ENCODE assay signal across 16 cellular contexts in genomic region chr10:86073199-86073977, GRCh38.
A peak's percentile ranks its signal among the peaks of the same experiment; 100 is the strongest.
DNase-seq lines count a peak whose midpoint lies in the region; ATAC-seq lines count a peak whose summit lies in the region.
"Had no signal": no experiment of that assay in that cellular context is flagged by ENCODE, and none has a peak within 500 bp of the region (broad histone marks: within the 10 kb centered on the region; RNA-seq: fewer than 3 reads in every experiment).

No MANE protein-coding gene starts in this region.

- no peaks in the 10 kb centered on the region for H3K27me3 ChIP-seq in neuronal stem cell (ENCODE audit: control insufficient read depth in 3 of 3, insufficient read depth in 3 of 3, low read depth in 1 of 3, low read length in 3 of 3)

- no peaks in the 10 kb centered on the region for H3K9me3 ChIP-seq in neuronal stem cell (replicated peaks in 1 of 2; ENCODE audit: control insufficient read depth in 2 of 2, insufficient read depth in 1 of 2, low read depth in 1 of 2, low read length in 2 of 2)
- H3K9me3 ChIP-seq: A549 had no signal

- no peak overlapping the region for H2BK5ac ChIP-seq in neuronal stem cell (ENCODE audit: low read length)

- no CpG with 5 or more reads among the region's 7 CpGs for WGBS in neuronal stem cell (ENCODE audit: extremely low coverage in 2 of 2, insufficient read length in 2 of 2, insufficient replicate concordance in 1 of 2), 2 donors

- H2BK120ac ChIP-seq in neuronal stem cell (ENCODE audit: low read depth, low read length) = no peak overlapping the region

- no peaks in the 10 kb centered on the region for H3K79me1 ChIP-seq in neuronal stem cell (ENCODE audit: low read depth, low read length)

- no peak overlapping the region for H3K14ac ChIP-seq in neuronal stem cell (ENCODE audit: low read length)

- H4K8ac ChIP-seq in neuronal stem cell (ENCODE audit: low read depth, low read length) = no peak overlapping the region

- no peaks in the 10 kb centered on the region for H3K36me3 ChIP-seq in neuronal stem cell (replicated peaks in 1 of 2; ENCODE audit: control insufficient read depth in 2 of 2, insufficient read depth in 2 of 2, low read length in 2 of 2)

- ATAC-seq in left ventricle myocardium superior = no peak
- ATAC-seq: A549 had no signal

- H3K4me2 ChIP-seq in neuronal stem cell (ENCODE audit: insufficient read depth, low read length, poor library complexity, severe bottlenecking) = no peak overlapping the region
- H3K4me2 ChIP-seq: A549 had no signal

- peaks cover 0 to 2% of the 10 kb centered on the region in 2 donors for H3K4me1 ChIP-seq in neuronal stem cell (ENCODE audit: control insufficient read depth in 2 of 2, insufficient read depth in 1 of 2, low read depth in 1 of 2, low read length in 2 of 2)
- H3K4me1 ChIP-seq: A549 had no signal

- no peak overlapping the region for H3K27ac ChIP-seq in neuronal stem cell (replicated peaks; ENCODE audit: low read length)
- H3K27ac ChIP-seq: A549 had no signal

- peak overlapping the region; percentile 79 for H3K18ac ChIP-seq in neuronal stem cell (ENCODE audit: low read length)

- no peak overlapping the region for H4K91ac ChIP-seq in neuronal stem cell (ENCODE audit: low read depth, low read length, poor library complexity)

- no peak overlapping the region for H2AFZ ChIP-seq in neuronal stem cell (ENCODE audit: low read length)

- DNase-seq in cardiac septum (ENCODE audit: low spot score) (peak; percentile 65), left ventricle myocardium superior (no peak), ecto neural progenitor cell (ENCODE audit: low spot score) (peak; percentile 32), neuronal stem cell (ENCODE audit: low spot score) (no peak), SKM-1 treated with dmso at 0.1 percent for 144 hours (lab: John Stamatoyannopoulos, UW; ENCODE audit: unreplicated experiment) (no peak), SHP77 (lab: John Stamatoyannopoulos, UW) (no peak)
- no peak for DNase-seq in NK-92 treated with Interleukin-12 subunit alpha and Interleukin-12 subunit beta, amount 100 ng/mL, for 24 hours (lab: John Stamatoyannopoulos, UW)
- DNase-seq: CD4-positive, alpha-beta T cell; DMS153; GF-D8; NCI-H1105 treated with DMSO at 0.1 percent for 48 hours; NCI-H1694; NCI-H2081 treated with DMSO at 0.1 percent for 48 hours; NCI-H446 treated with DMSO at 0.1 percent for 48 hours; SHP77 treated with DMSO at 0.1 percent for 48 hours had no signal

- H3K23ac ChIP-seq in neuronal stem cell (ENCODE audit: low read depth, low read length, poor library complexity) = no peak overlapping the region

- peak overlapping the region; percentile 42 for H2AK5ac ChIP-seq in neuronal stem cell (ENCODE audit: low read depth, low read length)

- H2BK12ac ChIP-seq in neuronal stem cell (ENCODE audit: low read length) = no peak overlapping the region

- no peak overlapping the region for H3K4ac ChIP-seq in neuronal stem cell (ENCODE audit: low read length)

- H3K4me3 ChIP-seq in neuronal stem cell (ENCODE audit: low read length in 2 of 2) = no peak overlapping the region
- H3K4me3 ChIP-seq: A549 had no signal

- intact Hi-C loops in cardiac septum (cut with DNase I) (no loop called here), left ventricle myocardium superior (cut with micrococcal nuclease) (no loop called here)

- no peak overlapping the region for H2BK15ac ChIP-seq in neuronal stem cell (ENCODE audit: low read length)

- H3K9ac ChIP-seq in neuronal stem cell (ENCODE audit: low read depth, low read length, poor library complexity) = no peak overlapping the region

Comparison
In these comparisons a context has a peak if more than half of its experiments do, and no peak if none do; other contexts are left out.
1. DNase-seq: peak in cardiac septum (single experiment) and ecto neural progenitor cell (single experiment); none in left ventricle myocardium superior (single experiment), neuronal stem cell (single experiment), SKM-1 treated with dmso at 0.1 percent for 144 hours (single experiment), NK-92 treated with Interleukin-12 subunit alpha and Interleukin-12 subunit beta, amount 100 ng/mL, for 24 hours (single experiment) and SHP77 (0 of 2).